Comparison of ENCODE assay signal across 12 cellular contexts in the genomic region with DNA sequence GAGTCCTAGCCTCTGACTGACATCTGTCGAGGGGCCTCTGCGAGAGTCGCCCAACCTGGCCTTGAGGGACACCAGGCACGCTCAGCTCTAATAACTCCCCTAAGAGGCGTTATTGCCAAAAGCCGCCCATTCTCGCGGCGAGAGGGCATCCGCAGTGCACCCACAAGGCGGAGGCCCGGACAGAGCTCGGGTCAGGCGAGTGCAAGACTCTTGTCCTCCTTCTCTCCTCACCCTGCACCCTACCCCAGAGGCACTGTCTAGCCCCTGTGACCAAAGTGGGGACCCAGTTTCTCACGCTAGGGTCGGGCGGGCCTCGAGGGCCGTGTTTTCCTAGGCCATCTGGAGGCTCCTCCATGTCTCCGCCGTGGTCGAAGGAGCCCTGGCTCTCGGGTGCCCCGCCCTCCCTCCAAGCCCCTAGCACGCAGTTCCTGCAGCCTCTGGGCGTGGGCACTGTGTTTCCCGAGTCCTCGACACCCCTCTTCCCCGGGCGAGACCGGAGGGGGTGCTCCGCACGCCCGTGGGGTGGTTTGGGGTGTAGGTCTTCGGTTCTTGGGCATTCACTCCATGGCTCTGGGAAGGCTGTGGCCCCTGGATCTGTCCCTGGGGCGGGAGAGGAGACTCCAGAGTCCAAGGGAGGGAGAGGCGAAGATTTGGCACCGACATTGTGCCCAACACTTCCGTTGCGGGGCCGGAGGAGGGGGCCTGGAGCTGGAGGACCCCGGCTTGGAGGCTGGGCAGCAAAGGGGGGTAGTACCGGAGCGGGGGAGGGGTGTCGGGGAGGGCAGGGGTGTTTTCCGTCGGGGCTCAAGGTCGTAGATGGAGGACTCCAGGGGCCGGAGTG. TPM values are rescaled to one million over a fixed set of nuclear protein-coding genes. Genes with fewer than 3 reads are reported as not detected.
DNase-seq lines count a peak whose midpoint lies in the region; FAIRE-seq and TF ChIP-seq lines count a peak whose summit lies in the region.
"Had no signal": no experiment of that assay in that cellular context is flagged by ENCODE, and none has a peak within 500 bp of the region (broad histone marks: within the 10 kb centered on the region; RNA-seq: fewer than 3 reads in every experiment).

No MANE protein-coding gene starts in this region.

- no peak overlapping the region for H2AFZ ChIP-seq in PC-9
- no peak overlapping the region for H2AFZ ChIP-seq in endothelial cell of umbilical vein (ENCODE audit: low read depth, low read length)

- H3K4me1 Mint-ChIP-seq in activated CD4-positive, alpha-beta T cell treated with anti-CD3 and anti-CD28 coated beads, Interleukin-2, amount 10 ng/mL, durations not matched to agents 24 days and 14 days: peaks cover 26% of the 10 kb centered on the region

- H3K4me2 ChIP-seq in PC-9 (peak overlapping the region; percentile 83; the same call in 1 of the 2 replicates), endothelial cell of umbilical vein (ENCODE audit: insufficient read depth, low read length) (no peak overlapping the region), skeletal muscle satellite cell (ENCODE audit: low read length) (peak overlapping the region; percentile 99)

- H3K27ac ChIP-seq in PC-9: no peak overlapping the region
- H3K27ac ChIP-seq in endothelial cell of umbilical vein (ENCODE audit: insufficient read depth, low read depth, low read length): no peak overlapping the region
- H3K27ac ChIP-seq: C4-2B had no signal

- H3F3A ChIP-seq in PC-9 (ENCODE audit: insufficient read depth, low read depth): peaks cover 10% of the 10 kb centered on the region

- H3K27ac Mint-ChIP-seq in activated CD4-positive, alpha-beta T cell treated with anti-CD3 and anti-CD28 coated beads, Interleukin-2, amount 10 ng/mL, durations not matched to agents 24 days and 14 days: no peak overlapping the region
- H3K27ac Mint-ChIP-seq: stimulated activated naive CD8-positive, alpha-beta T cell treated with anti-CD3 and anti-CD28 coated beads, Interleukin-15, Interleukin-2, amounts not matched to agents 100 ng/mL and 50 ng/mL, for 24 hours had no signal

- H3K36me3 Mint-ChIP-seq in activated CD4-positive, alpha-beta T cell treated with anti-CD3 and anti-CD28 coated beads, Interleukin-2, amount 10 ng/mL, durations not matched to agents 24 days and 14 days (ENCODE audit: low read depth): peaks cover 1% of the 10 kb centered on the region

- H3K36me3 ChIP-seq in PC-9 (ENCODE audit: low read depth) (no peaks in the 10 kb centered on the region), endothelial cell of umbilical vein (ENCODE audit: control insufficient read depth in 2 of 2, extremely low read depth in 1 of 2, insufficient read depth in 2 of 2, low read length in 2 of 2) (no peaks in the 10 kb centered on the region), skeletal muscle satellite cell (ENCODE audit: insufficient read depth, low read length) (no peaks in the 10 kb centered on the region)

- intact Hi-C loops in activated CD4-positive, alpha-beta T cell treated with anti-CD3 and anti-CD28 coated beads, Interleukin-2, amount 10 ng/mL, durations not matched to agents 24 days and 14 days (cut with micrococcal nuclease): no loop called here
- intact Hi-C loops in PC-9 (cut with micrococcal nuclease; ENCODE audit: unreplicated experiment) (no loop called here), endothelial cell of umbilical vein (cut with micrococcal nuclease) (no loop called here)

- H3K9ac ChIP-seq in endothelial cell of umbilical vein (replicated peaks; ENCODE audit: extremely low read depth, insufficient read depth, low read length) (no peak overlapping the region), skeletal muscle satellite cell (ENCODE audit: low read depth, low read length) (no peak overlapping the region)

- peaks cover 13% of the 10 kb centered on the region for H3K4me1 ChIP-seq in PC-9 (replicated peaks; ENCODE audit: insufficient read depth)
- H3K4me1 ChIP-seq in endothelial cell of umbilical vein (ENCODE audit: control insufficient read depth, extremely low read depth, insufficient read depth, low read length): peaks cover 3% of the 10 kb centered on the region
- H3K4me1 ChIP-seq in skeletal muscle satellite cell (ENCODE audit: control insufficient read depth, insufficient read depth, low read length): peaks cover 24% of the 10 kb centered on the region

- H4K20me1 ChIP-seq in PC-9 (ENCODE audit: insufficient read depth): peaks cover 19% of the 10 kb centered on the region
- H4K20me1 ChIP-seq in endothelial cell of umbilical vein (replicated peaks; ENCODE audit: control insufficient read depth, extremely low read depth, insufficient read depth, low read length): no peaks in the 10 kb centered on the region

- H3K79me2 ChIP-seq in PC-9 (ENCODE audit: low read depth): no peaks in the 10 kb centered on the region
- H3K79me2 ChIP-seq in endothelial cell of umbilical vein (ENCODE audit: control insufficient read depth, insufficient read depth, low read length): no peaks in the 10 kb centered on the region

- no peak for TF ChIP-seq CTCF in PC-9 (conservative IDR thresholded peaks at IDR 0.05)
- no peak for TF ChIP-seq CTCF in endothelial cell of umbilical vein (IDR thresholded peaks at IDR 0.05; ENCODE audit: extremely low read depth in 1 of 2, insufficient read depth in 1 of 2, low read depth in 1 of 2, low read length in 2 of 2)

- H3K9me2 ChIP-seq in PC-9 (ENCODE audit: insufficient read depth): no peaks in the 10 kb centered on the region

- no peak for FAIRE-seq in endothelial cell of umbilical vein (lab: Jason Lieb, UNC)

- H3K4me3 ChIP-seq in PC-9 (no peak overlapping the region), endothelial cell of umbilical vein (replicated peaks in 1 of 3; ENCODE audit: insufficient read depth in 1 of 3, low read depth in 1 of 3, low read length in 3 of 3) (no peak overlapping the region), skeletal muscle satellite cell (ENCODE audit: low read length) (peak overlapping the region; percentile 72)

- dilution Hi-C loops in endothelial cell of umbilical vein (cut with MboI; ENCODE audit: extremely low pct_ligation_motif_present, low sequenced_read_pairs): no loop called here

- H3K9me3 ChIP-seq in PC-9 (ENCODE audit: insufficient read depth, low read depth) (no peaks in the 10 kb centered on the region), endothelial cell of umbilical vein (replicated peaks; ENCODE audit: control insufficient read depth, insufficient read depth, low read length) (no peaks in the 10 kb centered on the region), skeletal muscle satellite cell (replicated peaks; ENCODE audit: low read length) (no peaks in the 10 kb centered on the region)

- CTCF ChIA-PET in PC-9 (lab: Charles Lee) (interaction anchor here (0.6 to 1.6 kb wide), 3 partner anchors 7 to 100 kb away, joined by 4 to 11 read pairs (median 10); no protein-coding TSS in a partner anchor), endothelial cell of umbilical vein (lab: Charles Lee) (interaction anchor here (0.7 to 7.2 kb wide), 14 partner anchors 8 to 310 kb away, joined by 3 to 99 read pairs (median 4); a partner anchor contains a TSS)

- H3K27me3 Mint-ChIP-seq in activated CD4-positive, alpha-beta T cell treated with anti-CD3 and anti-CD28 coated beads, Interleukin-2, amount 10 ng/mL, durations not matched to agents 24 days and 14 days: peaks cover 61% of the 10 kb centered on the region

- no peak for DNase-seq in activated CD4-positive, alpha-beta T cell treated with anti-CD3 and anti-CD28 coated beads, Interleukin-2, amount 10 ng/mL, durations not matched to agents 24 days and 14 days
- DNase-seq in activated CD4-positive, alpha-beta T cell treated with anti-CD3 and anti-CD28 coated beads for 4 hours: no peak
- DNase-seq in PC-9: no peak
- DNase-seq in endothelial cell of umbilical vein (ENCODE audit: low read depth, low spot score): no peak
- DNase-seq in central memory CD4-positive, alpha-beta T cell: no peak
- no peak for DNase-seq in NCI-H1930 (lab: John Stamatoyannopoulos, UW)
- DNase-seq in cerebellar cortex (ENCODE audit: low spot score): no peak
- DNase-seq: aorta, T-helper 9 cell had no signal

- no peak for TF ChIP-seq POLR2A in endothelial cell of umbilical vein (IDR thresholded peaks at IDR 0.05; ENCODE audit: low read depth, low read length)

- H3K4me3 Mint-ChIP-seq in activated CD4-positive, alpha-beta T cell treated with anti-CD3 and anti-CD28 coated beads, Interleukin-2, amount 10 ng/mL, durations not matched to agents 24 days and 14 days: peak overlapping the region; percentile 72

- H3K27me3 ChIP-seq in PC-9 (ENCODE audit: insufficient read depth, low read depth): peaks cover 22% of the 10 kb centered on the region
- peaks cover 23 to 39% of the 10 kb centered on the region in 2 experiments for H3K27me3 ChIP-seq in endothelial cell of umbilical vein (ENCODE audit: control insufficient read depth in 2 of 2, insufficient read depth in 2 of 2, low read length in 2 of 2)
- H3K27me3 ChIP-seq in skeletal muscle satellite cell (ENCODE audit: control insufficient read depth, insufficient read depth, low read length): peaks cover 35% of the 10 kb centered on the region

- POLR2A ChIA-PET in PC-9 (lab: Charles Lee; ENCODE audit: unreplicated experiment): no interaction called here
- POLR2A ChIA-PET in endothelial cell of umbilical vein (lab: Charles Lee): no interaction called here

- no peaks in the 10 kb centered on the region for H3K9me1 ChIP-seq in endothelial cell of umbilical vein (replicated peaks; ENCODE audit: control insufficient read depth, extremely low read depth, insufficient read depth, low read length)

- BruUV-seq in PC-9 (replicated peaks; lab: Mats Ljungman, UMichigan): no TSS peak
- no TSS peak for BruUV-seq in endothelial cell of umbilical vein (replicated peaks; lab: Mats Ljungman, UMichigan)

- H3K9me3 Mint-ChIP-seq in activated CD4-positive, alpha-beta T cell treated with anti-CD3 and anti-CD28 coated beads, Interleukin-2, amount 10 ng/mL, durations not matched to agents 24 days and 14 days: no peaks in the 10 kb centered on the region
- H3K9me3 Mint-ChIP-seq: stimulated activated naive CD8-positive, alpha-beta T cell treated with anti-CD3 and anti-CD28 coated beads, Interleukin-15, Interleukin-2, amounts not matched to agents 100 ng/mL and 50 ng/mL, for 24 hours had no signal

RNA-seq across cellular contexts. Expression of a gene that starts 1.0 kb away (rescaled TPM):
- total RNA-seq in activated CD4-positive, alpha-beta T cell treated with anti-CD3 and anti-CD28 coated beads, Interleukin-2, amount 10 ng/mL, durations not matched to agents 24 days and 14 days: 0.80 and 0.84 TPM in 2 replicates
- total RNA-seq in PC-9 (2021): 0.31 TPM in 1 of 2 replicates, not detected in the other
- 0.22 TPM in 1 of 2 replicates, not detected in the other for total RNA-seq in endothelial cell of umbilical vein
- 0.04 and 0.13 TPM in 2 replicates for polyA plus RNA-seq in endothelial cell of umbilical vein
- 0.05 and 0.13 TPM in 2 replicates for polyA plus RNA-seq in endothelial cell of umbilical vein (2011; cell fraction: cytosol; rRNA removed)
- 0.29 and 0.38 TPM in 2 replicates for polyA plus RNA-seq in endothelial cell of umbilical vein (2011; cell fraction: nucleus; rRNA removed)
- 0.21 and 0.27 TPM in 2 replicates for polyA plus RNA-seq in endothelial cell of umbilical vein (2012)
- 0.19 TPM in 1 of 2 replicates, not detected in the other for polyA minus RNA-seq in endothelial cell of umbilical vein
- not detected for polyA minus RNA-seq in endothelial cell of umbilical vein (2011; cell fraction: cytosol; rRNA and poly(A)+ RNA removed)
- polyA minus RNA-seq in endothelial cell of umbilical vein (2011; cell fraction: nucleus; rRNA and poly(A)+ RNA removed): 0.58 TPM in 1 of 2 replicates, not detected in the other
- not detected in 2 replicates for total RNA-seq in skeletal muscle satellite cell (2012; rRNA removed)

RNA-seq across cellular contexts. Expression of a gene that starts 9.1 kb away (rescaled TPM):
- total RNA-seq in activated CD4-positive, alpha-beta T cell treated with anti-CD3 and anti-CD28 coated beads, Interleukin-2, amount 10 ng/mL, durations not matched to agents 24 days and 14 days: 5.4 and 7.1 TPM in 2 replicates
- 399 and 464 TPM in 2 replicates for total RNA-seq in PC-9 (2021)
- 331 and 336 TPM in 2 replicates for total RNA-seq in endothelial cell of umbilical vein
- 893 and 985 TPM in 2 replicates for polyA plus RNA-seq in endothelial cell of umbilical vein
- 1,084 and 1,357 TPM in 2 replicates for polyA plus RNA-seq in endothelial cell of umbilical vein (2011; cell fraction: cytosol; rRNA removed)
- 265 and 313 TPM in 2 replicates for polyA plus RNA-seq in endothelial cell of umbilical vein (2011; cell fraction: nucleus; rRNA removed)
- polyA plus RNA-seq in endothelial cell of umbilical vein (2012): 568 and 909 TPM in 2 replicates
- polyA minus RNA-seq in endothelial cell of umbilical vein: 140 and 146 TPM in 2 replicates
- polyA minus RNA-seq in endothelial cell of umbilical vein (2011; cell fraction: cytosol; rRNA and poly(A)+ RNA removed): not detected
- 15.5 and 33.7 TPM in 2 replicates for polyA minus RNA-seq in endothelial cell of umbilical vein (2011; cell fraction: nucleus; rRNA and poly(A)+ RNA removed)
- 3.9 and 5.6 TPM in 2 replicates for total RNA-seq in skeletal muscle satellite cell (2012; rRNA removed)

RNA-seq across cellular contexts. Expression of a gene that starts 43.3 kb away (rescaled TPM):
- total RNA-seq in activated CD4-positive, alpha-beta T cell treated with anti-CD3 and anti-CD28 coated beads, Interleukin-2, amount 10 ng/mL, durations not matched to agents 24 days and 14 days: 87.4 and 94.7 TPM in 2 replicates
- total RNA-seq in PC-9 (2021): 49.3 and 67.5 TPM in 2 replicates
- total RNA-seq in endothelial cell of umbilical vein: 87.1 and 88.8 TPM in 2 replicates
- polyA plus RNA-seq in endothelial cell of umbilical vein: 127 and 170 TPM in 2 replicates
- 69.0 and 76.0 TPM in 2 replicates for polyA plus RNA-seq in endothelial cell of umbilical vein (2011; cell fraction: cytosol; rRNA removed)
- 204 and 251 TPM in 2 replicates for polyA plus RNA-seq in endothelial cell of umbilical vein (2011; cell fraction: nucleus; rRNA removed)
- 59.6 and 63.6 TPM in 2 replicates for polyA plus RNA-seq in endothelial cell of umbilical vein (2012)
- 55.0 and 79.1 TPM in 2 replicates for polyA minus RNA-seq in endothelial cell of umbilical vein
- polyA minus RNA-seq in endothelial cell of umbilical vein (2011; cell fraction: cytosol; rRNA and poly(A)+ RNA removed): 71.7 TPM
- polyA minus RNA-seq in endothelial cell of umbilical vein (2011; cell fraction: nucleus; rRNA and poly(A)+ RNA removed): 47.8 and 91.7 TPM in 2 replicates
- total RNA-seq in skeletal muscle satellite cell (2012; rRNA removed): 42.6 and 48.1 TPM in 2 replicates

Comparison
In these comparisons a context has a peak if more than half of its experiments do, and no peak if none do; other contexts are left out.
1. RNA of a gene that starts 9.1 kb away (total RNA-seq): 399 to 464 TPM in PC-9 and 331 to 336 TPM in endothelial cell of umbilical vein; 5.4 to 7.1 TPM in activated CD4-positive, alpha-beta T cell treated with anti-CD3 and anti-CD28 coated beads, Interleukin-2, amount 10 ng/mL, durations not matched to agents 24 days and 14 days; every median in the first group is over 10 times any median in the second.